8 cellular contexts compared by ENCODE assay signal in genomic region chr17:40318835-40319332, GRCh38. TPM values are rescaled to one million over a fixed set of nuclear protein-coding genes. Genes with fewer than 3 reads are reported as not detected.
DNase-seq lines count a peak whose midpoint lies in the region; ATAC-seq and TF ChIP-seq lines count a peak whose summit lies in the region.

No MANE protein-coding gene starts in this region.

- H3K4me1 ChIP-seq in SJCRH30, result peaks cover 56% of the 10 kb centered on the region
- H3K4me1 ChIP-seq in trophoblast cell (ENCODE audit: control insufficient read depth in 1 of 2, insufficient read depth in 2 of 2, low read length in 2 of 2), result peaks cover 32 to 40% of the 10 kb centered on the region in 2 experiments

- H3K27ac ChIP-seq in SJCRH30 (peak overlapping the region; percentile 69; the same call in 1 of the 2 replicates), trophoblast cell (ENCODE audit: low read depth, low read length) (no peak overlapping the region)

- no peak for DNase-seq in GM06990 (ENCODE audit: extremely low read depth, insufficient read length)
- no peak for DNase-seq in SJCRH30
- DNase-seq in epithelial cell of proximal tubule (ENCODE audit: low read depth), result no peak
- no peak for DNase-seq in trophoblast cell
- no peak for DNase-seq in AG08395 (ENCODE audit: low spot score)
- DNase-seq in NCI-H187 treated with DMSO at 0.1 percent for 48 hours (lab: John Stamatoyannopoulos, UW), result no peak

- peaks cover 8% of the 10 kb centered on the region for H3K79me2 ChIP-seq in trophoblast cell (ENCODE audit: control insufficient read depth, insufficient read depth, low read length, poor library complexity)

- TF ChIP-seq CTCF in GM06990 (IDR thresholded peaks at IDR 0.05; ENCODE audit: insufficient read depth, low read length, poor library complexity, severe bottlenecking) (no peak), epithelial cell of proximal tubule (conservative IDR thresholded peaks at IDR 0.05; ENCODE audit: low read depth, low read length) (peak; percentile 21)

- H4K8ac ChIP-seq in trophoblast cell (ENCODE audit: low read depth, low read length), result no peak overlapping the region

- WGBS in trophoblast cell (ENCODE audit: extremely low coverage, insufficient coverage, insufficient read length), result no CpG with 5 or more reads among the region's 13 CpGs

- H2BK120ac ChIP-seq in trophoblast cell (ENCODE audit: insufficient read depth, low read length, poor library complexity), result no peak overlapping the region

- H2BK12ac ChIP-seq in trophoblast cell (ENCODE audit: low read length), result no peak overlapping the region

- no peak overlapping the region for H2BK5ac ChIP-seq in trophoblast cell (ENCODE audit: low read depth, low read length, poor library complexity)

- H4K12ac ChIP-seq in trophoblast cell (ENCODE audit: low read depth, low read length), result no peak overlapping the region

- no peak overlapping the region for H2AK5ac ChIP-seq in trophoblast cell (ENCODE audit: low read length)

- H3K4ac ChIP-seq in trophoblast cell (ENCODE audit: low read depth, low read length), result peak overlapping the region; percentile 10

- H3K9me3 ChIP-seq in SJCRH30 (replicated peaks) (no peaks in the 10 kb centered on the region), trophoblast cell (ENCODE audit: insufficient read depth, low read depth, low read length) (peaks cover 1% of the 10 kb centered on the region)

- no peaks in the 10 kb centered on the region for H3K27me3 ChIP-seq in GM06990 (replicated peaks; ENCODE audit: control insufficient read depth, insufficient read depth, low read length)
- H3K27me3 ChIP-seq in SJCRH30, result no peaks in the 10 kb centered on the region
- no peaks in the 10 kb centered on the region for H3K27me3 ChIP-seq in trophoblast cell (ENCODE audit: insufficient read depth, low read length)

- H3K36me3 ChIP-seq in GM06990 (ENCODE audit: control insufficient read depth, insufficient read depth, low read length), result no peaks in the 10 kb centered on the region
- H3K36me3 ChIP-seq in SJCRH30, result no peaks in the 10 kb centered on the region
- H3K36me3 ChIP-seq in trophoblast cell (ENCODE audit: control insufficient read depth in 1 of 2, insufficient read depth in 2 of 2, low read length in 2 of 2), result no peaks in the 10 kb centered on the region

- no peak for ATAC-seq in GM21515 (IDR thresholded peaks at IDR 0.05; ENCODE audit: unreplicated experiment)
- no peak for ATAC-seq in activated CD4-positive, CD25-positive, alpha-beta regulatory T cell treated with anti-CD3 and anti-CD28 coated beads, Interleukin-2, amount 50 U/mL, for 24 hours

- no peak overlapping the region for H3K14ac ChIP-seq in trophoblast cell (ENCODE audit: low read length)

- H3K4me2 ChIP-seq in trophoblast cell (ENCODE audit: low read length), result peak overlapping the region; percentile 87

- H3K18ac ChIP-seq in trophoblast cell (ENCODE audit: low read length), result peak overlapping the region; percentile 19

- no peak overlapping the region for H3K23ac ChIP-seq in trophoblast cell (ENCODE audit: low read length)

- H3K4me3 ChIP-seq in GM06990 (replicated peaks; ENCODE audit: low read depth, low read length), result peak overlapping the region; percentile 86
- H3K4me3 ChIP-seq in SJCRH30, result peak overlapping the region; percentile 93
- peak overlapping the region; percentile 98 for H3K4me3 ChIP-seq in epithelial cell of proximal tubule (ENCODE audit: low read depth, low read length)
- H3K4me3 ChIP-seq in trophoblast cell (ENCODE audit: low read depth, low read length), result peak overlapping the region; percentile 79

- peaks cover 14% of the 10 kb centered on the region for H3K79me1 ChIP-seq in trophoblast cell (ENCODE audit: low read length)

- H2AFZ ChIP-seq in trophoblast cell (ENCODE audit: insufficient read depth, low read length, poor library complexity), result no peak overlapping the region

- no peak overlapping the region for H3K9ac ChIP-seq in trophoblast cell (ENCODE audit: low read length)

- H4K91ac ChIP-seq in trophoblast cell (ENCODE audit: low read depth, low read length), result no peak overlapping the region

RNA-seq across cellular contexts. Expression of gene RARA, which starts 9.9 kb away (rescaled TPM):
- total RNA-seq in SJCRH30 (2014; rRNA removed; shearing (Covaris generic)), result 42.3 and 43.2 TPM in 2 replicates
- 19.5 and 21.9 TPM in 2 replicates for total RNA-seq in epithelial cell of proximal tubule
- polyA plus RNA-seq in trophoblast cell (2013), result 15.0 and 15.5 TPM in 2 replicates

RNA-seq across cellular contexts. Expression of gene CDC6, which starts 31.2 kb away (rescaled TPM):
- total RNA-seq in SJCRH30 (2014; rRNA removed; shearing (Covaris generic)), result 89.3 and 97.0 TPM in 2 replicates
- total RNA-seq in epithelial cell of proximal tubule, result 49.2 and 66.5 TPM in 2 replicates
- 90.5 and 96.3 TPM in 2 replicates for polyA plus RNA-seq in trophoblast cell (2013)

RNA-seq across cellular contexts. Expression of gene GJD3, which starts 45.7 kb away (rescaled TPM):
- total RNA-seq in SJCRH30 (2014; rRNA removed; shearing (Covaris generic)), result not detected in 2 replicates
- total RNA-seq in epithelial cell of proximal tubule, result 0.58 TPM in 1 of 2 replicates, not detected in the other
- 1.4 and 2.0 TPM in 2 replicates for polyA plus RNA-seq in trophoblast cell (2013)
